In genomic region chr2:216649573-216649972, GRCh38 we compare ENCODE assay signal across 29 cellular contexts. TPM values are rescaled to one million over a fixed set of nuclear protein-coding genes. Genes with fewer than 3 reads are reported as not detected.
A peak's percentile ranks its signal among the peaks of the same experiment; 100 is the strongest.
DNase-seq lines count a peak whose midpoint lies in the region; ATAC-seq and TF ChIP-seq lines count a peak whose summit lies in the region.
"Had no signal": no experiment of that assay in that cellular context is flagged by ENCODE, and none has a peak within 500 bp of the region (broad histone marks: within the 10 kb centered on the region; RNA-seq: fewer than 3 reads in every experiment).

No MANE protein-coding gene starts in this region.

- H3K27me3 ChIP-seq in left ventricle myocardium inferior (ENCODE audit: low read depth) = no peaks in the 10 kb centered on the region
- no peaks in the 10 kb centered on the region for H3K27me3 ChIP-seq in testis
- no peaks in the 10 kb centered on the region for H3K27me3 ChIP-seq in CD8-positive, alpha-beta T cell (ENCODE audit: insufficient read depth, low read length)
- H3K27me3 ChIP-seq: left lung had no signal

- 29 to 33% methylated on average over 5 of the region's 5 CpGs for WGBS in testis, 2 donors

- H3K27ac Mint-ChIP-seq in nephron progenitor cell = peak overlapping the region; percentile 91
- H3K27ac Mint-ChIP-seq in CD8-positive, alpha-beta T cell = no peak overlapping the region
- H3K27ac Mint-ChIP-seq: activated CD8-positive, alpha-beta T cell treated with anti-CD3 and anti-CD28 coated beads, Interleukin-2, amount 10 ng/mL, durations not matched to agents 7 days and 5 days; activated T-helper 2 cell treated with anti-CD3 and anti-CD28 coated beads, Interferon-gamma antibody, Interleukin-2, Interleukin-4, amounts not matched to agents 10 μg/mL and 5 μg/mL and 100 μg/mL, durations not matched to agents 14 hours and 24 hours and 36 hours; T-helper 17 cell had no signal

- peaks cover 4% of the 10 kb centered on the region for H3K9me3 Mint-ChIP-seq in nephron progenitor cell
- H3K9me3 Mint-ChIP-seq in CD8-positive, alpha-beta T cell = no peaks in the 10 kb centered on the region
- H3K9me3 Mint-ChIP-seq: activated T-helper 2 cell treated with anti-CD3 and anti-CD28 coated beads, Interferon-gamma antibody, Interleukin-2, Interleukin-4, amounts not matched to agents 10 μg/mL and 5 μg/mL and 100 μg/mL, durations not matched to agents 14 hours and 24 hours and 36 hours had no signal

- TF ChIP-seq CTCF in left ventricle myocardium inferior (IDR thresholded peaks at IDR 0.05; ENCODE audit: borderline replicate concordance) (no peak), nephron progenitor cell (IDR thresholded peaks at IDR 0.05) (no peak), testis (IDR thresholded peaks at IDR 0.05) (no peak)
- TF ChIP-seq CTCF in CD8-positive, alpha-beta T cell (IDR thresholded peaks at IDR 0.05) = no peak

- no peaks in the 10 kb centered on the region for H3K36me3 ChIP-seq in left ventricle myocardium inferior
- no peaks in the 10 kb centered on the region for H3K36me3 ChIP-seq in testis (ENCODE audit: low read depth, missing control alignments)
- H3K36me3 ChIP-seq in CD8-positive, alpha-beta T cell (ENCODE audit: insufficient read depth, low read length) = no peaks in the 10 kb centered on the region
- H3K36me3 ChIP-seq: left lung had no signal

- no peak overlapping the region for H3K27ac ChIP-seq in left ventricle myocardium inferior (replicated peaks)
- H3K27ac ChIP-seq in testis = peak overlapping the region; percentile 16 to 42
- no peak overlapping the region for H3K27ac ChIP-seq in CD8-positive, alpha-beta T cell (ENCODE audit: low read depth, low read length)
- H3K27ac ChIP-seq: 22Rv1, C4-2B, epithelial cell of prostate, left lung, psoas muscle had no signal

- ATAC-seq in Right ventricle myocardium inferior = no peak
- no peak for ATAC-seq in CD8-positive, alpha-beta T cell
- ATAC-seq: activated CD8-positive, alpha-beta T cell treated with anti-CD3 and anti-CD28 coated beads, Interleukin-2, amount 10 ng/mL, durations not matched to agents 7 days and 5 days; left lung; psoas muscle; T-helper 17 cell had no signal

- POLR2A ChIA-PET in CD8-positive, alpha-beta T cell (lab: Charles Lee) = no interaction called here

- peaks cover 66% of the 10 kb centered on the region for H3K36me3 Mint-ChIP-seq in nephron progenitor cell (ENCODE audit: low read depth)
- H3K36me3 Mint-ChIP-seq in CD8-positive, alpha-beta T cell = no peaks in the 10 kb centered on the region

- peaks cover 26% of the 10 kb centered on the region for H3K4me1 ChIP-seq in left ventricle myocardium inferior
- peaks cover 24% of the 10 kb centered on the region for H3K4me1 ChIP-seq in testis
- no peaks in the 10 kb centered on the region for H3K4me1 ChIP-seq in CD8-positive, alpha-beta T cell (ENCODE audit: insufficient read depth, low read length)
- H3K4me1 ChIP-seq: left lung, psoas muscle had no signal

- peak; percentile 50 for DNase-seq in Right ventricle myocardium inferior (ENCODE audit: missing footprints)
- no peak for DNase-seq in left ventricle myocardium inferior
- peak; percentile 87 for DNase-seq in brain pericyte (ENCODE audit: low read depth, low spot score)
- DNase-seq in nephron progenitor cell = no peak
- DNase-seq in testis = peak; percentile 38
- DNase-seq in CD8-positive, alpha-beta T cell = no peak
- DNase-seq in DMS153 treated with DMSO at 0.1 percent for 48 hours (lab: John Stamatoyannopoulos, UW; ENCODE audit: unreplicated experiment) = no peak
- no peak for DNase-seq in EL
- DNase-seq: activated CD8-positive, alpha-beta T cell treated with anti-CD3 and anti-CD28 coated beads, Interleukin-2, amount 10 ng/mL, durations not matched to agents 7 days and 5 days; activated naive CD4-positive, alpha-beta T cell treated with anti-CD3 and anti-CD28 coated beads, Interleukin-2, amount 50 U/mL, for 16 hours; amniotic stem cell; Calu3; DMS79 treated with DMSO at 0.1 percent for 48 hours; left lung; mesenchymal stem cell; MV-4-11; NCI-H1436 treated with DMSO at 0.1 percent for 48 hours; NCI-H2081 treated with DMSO at 0.1 percent for 48 hours; NCI-H226; NCI-H526 treated with DMSO at 0.1 percent for 48 hours; psoas muscle; SHP77; stimulated activated CD4-positive, alpha-beta T cell treated with anti-CD3 and anti-CD28 coated beads, Interleukin-15, amount 100 ng/mL, for 24 hours; stimulated activated CD4-positive, alpha-beta T cell treated with anti-CD3 and anti-CD28 coated beads, Interleukin-4, amount 100 ng/mL, for 4 hours; T-helper 17 cell had no signal

- H3K9me3 ChIP-seq in left ventricle myocardium inferior (replicated peaks) (no peaks in the 10 kb centered on the region), testis (no peaks in the 10 kb centered on the region)
- H3K9me3 ChIP-seq in CD8-positive, alpha-beta T cell (ENCODE audit: low read length) = no peaks in the 10 kb centered on the region
- H3K9me3 ChIP-seq: left lung, psoas muscle had no signal

- CTCF ChIA-PET in CD8-positive, alpha-beta T cell (lab: Charles Lee) = interaction anchor here (1.2 kb wide), 1 partner anchor 17 kb away, joined by 3 read pairs; no protein-coding TSS in a partner anchor

- no peak for TF ChIP-seq POLR2A in testis (IDR thresholded peaks at IDR 0.05)

- H3K4me3 Mint-ChIP-seq in nephron progenitor cell = peak overlapping the region; percentile 34
- H3K4me3 Mint-ChIP-seq in CD8-positive, alpha-beta T cell = no peak overlapping the region
- H3K4me3 Mint-ChIP-seq: activated CD8-positive, alpha-beta T cell treated with anti-CD3 and anti-CD28 coated beads, Interleukin-2, amount 10 ng/mL, durations not matched to agents 7 days and 5 days; T-helper 17 cell had no signal

- H3K27me3 Mint-ChIP-seq in nephron progenitor cell (ENCODE audit: low read depth, poor library complexity) = no peaks in the 10 kb centered on the region
- no peaks in the 10 kb centered on the region for H3K27me3 Mint-ChIP-seq in CD8-positive, alpha-beta T cell (ENCODE audit: low read depth)

- intact Hi-C loops in Right ventricle myocardium inferior (cut with DNase I) = no loop called here
- intact Hi-C loops in left ventricle myocardium inferior (cut with micrococcal nuclease) = no loop called here
- intact Hi-C loops in testis (cut with DNase I; ENCODE audit: low total_unique reads) = no loop called here
- intact Hi-C loops in CD8-positive, alpha-beta T cell (cut with DNase I, micrococcal nuclease) = no loop called here

- H3K4me3 ChIP-seq in left ventricle myocardium inferior (no peak overlapping the region), testis (no peak overlapping the region)
- no peak overlapping the region for H3K4me3 ChIP-seq in CD8-positive, alpha-beta T cell (ENCODE audit: low read depth, low read length)
- H3K4me3 ChIP-seq: left lung, psoas muscle had no signal

- H3K4me1 Mint-ChIP-seq in nephron progenitor cell = peaks cover 66% of the 10 kb centered on the region
- peaks cover 3% of the 10 kb centered on the region for H3K4me1 Mint-ChIP-seq in CD8-positive, alpha-beta T cell (ENCODE audit: low read depth)
- H3K4me1 Mint-ChIP-seq: T-helper 17 cell had no signal

RNA-seq across cellular contexts. Expression of gene IGFBP2, which starts 16.4 kb away (rescaled TPM):
- total RNA-seq in Right ventricle myocardium inferior = 60.1 TPM
- total RNA-seq in left ventricle myocardium inferior = 136 TPM
- 100 to 1,000 TPM; 100 to 118 TPM for total RNA-seq in testis
- 180 TPM for polyA plus RNA-seq in testis (ENCODE audit: insufficient read depth, low read depth, low replicate concordance)
- total RNA-seq in CD8-positive, alpha-beta T cell = under 1 TPM; 0.22 to 0.73 TPM

RNA-seq across cellular contexts. Expression of gene IGFBP5, which starts 45.8 kb away (rescaled TPM):
- total RNA-seq in Right ventricle myocardium inferior = 156 TPM
- 138 TPM for total RNA-seq in left ventricle myocardium inferior
- total RNA-seq in testis = 100 to 1,000 TPM; 169 to 308 TPM
- 228 TPM for polyA plus RNA-seq in testis (ENCODE audit: insufficient read depth, low read depth, low replicate concordance)
- not detected for total RNA-seq in CD8-positive, alpha-beta T cell
- total RNA-seq: activated T-helper 2 cell treated with anti-CD3 and anti-CD28 coated beads, Interferon-gamma antibody, Interleukin-2, Interleukin-4, amounts not matched to agents 10 μg/mL and 5 μg/mL and 100 μg/mL, durations not matched to agents 14 hours and 24 hours and 36 hours; T-helper 17 cell had no signal

Comparison
In these comparisons a context has a peak if more than half of its experiments do, and no peak if none do; other contexts are left out.
1. DNase-seq: peak in Right ventricle myocardium inferior (single experiment), brain pericyte (single experiment) and testis (single experiment); none in left ventricle myocardium inferior (single experiment), nephron progenitor cell (single experiment), CD8-positive, alpha-beta T cell (0 of 7), DMS153 treated with DMSO at 0.1 percent for 48 hours (single experiment) and EL (single experiment).
2. H3K27ac ChIP-seq: peak in testis (2 of 2); none in left ventricle myocardium inferior (single experiment) and CD8-positive, alpha-beta T cell (single experiment).
3. RNA of gene IGFBP2, which starts 16.4 kb away (total RNA-seq): 136 TPM in left ventricle myocardium inferior (single experiment), 100 to 118 TPM in testis and 60.1 TPM in Right ventricle myocardium inferior (single experiment); 0.22 to 0.73 TPM in CD8-positive, alpha-beta T cell; every median in the first group is over 10 times any median in the second.
4. RNA of gene IGFBP5, which starts 45.8 kb away (total RNA-seq): 169 to 308 TPM in testis, 156 TPM in Right ventricle myocardium inferior (single experiment) and 138 TPM in left ventricle myocardium inferior (single experiment); not detected in CD8-positive, alpha-beta T cell; every median in the first group is over 100 times any median in the second.